In the genomic region with DNA sequence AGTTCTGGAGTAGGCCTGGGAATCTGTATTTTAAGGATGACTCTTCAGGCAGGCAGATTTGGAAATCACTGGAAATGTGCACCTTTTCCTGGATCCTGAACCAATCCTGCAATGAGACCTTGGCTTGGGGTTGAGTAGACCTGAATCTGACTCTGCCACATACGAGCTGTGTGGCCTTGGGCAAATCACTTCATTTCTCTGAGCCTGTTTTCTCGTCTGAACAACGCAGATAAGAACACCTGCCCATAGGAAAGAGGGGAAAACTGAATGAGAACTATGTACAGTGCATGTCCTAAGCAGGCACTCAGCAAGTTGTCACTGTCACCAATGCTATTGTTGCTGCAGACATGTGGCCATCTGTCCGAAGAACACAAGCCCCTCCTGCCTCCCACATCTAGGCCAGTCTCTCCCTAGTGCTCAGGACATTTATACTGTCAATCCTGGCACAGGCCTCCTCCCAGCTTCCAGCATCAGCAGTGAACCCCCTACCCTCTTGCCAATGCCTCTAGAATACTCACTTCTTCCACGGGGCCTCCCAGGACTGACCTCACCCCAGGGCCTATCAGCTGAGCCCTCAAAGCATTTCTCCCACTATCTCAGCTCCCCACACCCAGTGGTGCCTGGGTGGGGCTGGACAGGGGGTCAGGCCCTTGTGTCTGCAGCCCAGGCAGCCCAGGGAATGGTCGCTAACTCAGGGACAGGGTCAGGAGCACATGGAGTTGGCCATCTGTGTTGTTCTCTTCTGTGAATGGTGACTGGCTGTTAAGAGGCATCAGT, we compare ENCODE assay signal across 28 cellular contexts.
"Had no signal": no experiment of that assay in that cellular context is flagged by ENCODE, and none has a peak within 500 bp of the region (broad histone marks: within the 10 kb centered on the region; RNA-seq: fewer than 3 reads in every experiment).

No MANE protein-coding gene starts in this region.

- H3K36me3 Mint-ChIP-seq: activated CD4-positive, alpha-beta memory T cell treated with anti-CD3 and anti-CD28 coated beads for 36 hours; activated naive CD8-positive, alpha-beta T cell; brain; T-cell had no signal

- H3K27ac ChIP-seq: cardiac muscle cell, SJSA1 had no signal

- ATAC-seq: activated T-cell treated with anti-CD3 and anti-CD28 coated beads, Interleukin-2, amount 50 U/mL, for 4 hours; PC-3; T-cell had no signal

- H3K4me1 Mint-ChIP-seq: activated CD4-positive, alpha-beta T cell treated with anti-CD3 and anti-CD28 coated beads, Interleukin-2, amount 10 ng/mL, durations not matched to agents 7 days and 5 days; T-cell had no signal

- FAIRE-seq: astrocyte, RCC 7860, TTC549 had no signal

- H3K4me3 ChIP-seq: cardiac muscle cell, SJSA1 had no signal

- DNase-seq: activated CD4-positive, alpha-beta memory T cell treated with anti-CD3 and anti-CD28 coated beads for 36 hours; activated CD4-positive, alpha-beta T cell treated with anti-CD3 and anti-CD28 coated beads, Interleukin-2, amount 10 ng/mL, durations not matched to agents 7 days and 5 days; activated CD4-positive, CD25-positive, alpha-beta regulatory T cell; activated CD8-positive, alpha-beta memory T cell treated with anti-CD3 and anti-CD28 coated beads for 24 hours; activated gamma-delta T cell; activated naive CD4-positive, alpha-beta T cell treated with anti-CD3 and anti-CD28 coated beads for 36 hours; activated T-cell treated with anti-CD3 and anti-CD28 coated beads, Interleukin-2, amount 50 U/mL, for 4 hours; amygdala; Kasumi-1; KBM-7; NCI-H1105 treated with DMSO at 0.1 percent for 48 hours; NCI-H146; NCI-H187 treated with DMSO at 0.1 percent for 48 hours; NCI-H2171 treated with DMSO at 0.1 percent for 48 hours; NCI-H226; NCI-H526 treated with DMSO at 0.1 percent for 48 hours; PC-3; SHP77; T-cell; T-helper 2 cell; T1000 had no signal

- H3K4me3 Mint-ChIP-seq: activated CD4-positive, alpha-beta memory T cell treated with anti-CD3 and anti-CD28 coated beads for 36 hours; activated CD4-positive, alpha-beta T cell treated with anti-CD3 and anti-CD28 coated beads, Interleukin-2, amount 10 ng/mL, durations not matched to agents 7 days and 5 days; activated naive CD4-positive, alpha-beta T cell treated with anti-CD3 and anti-CD28 coated beads for 36 hours; activated naive CD8-positive, alpha-beta T cell; activated T-cell treated with anti-CD3 and anti-CD28 coated beads, Interleukin-2, amount 50 U/mL, for 4 hours; brain; T-cell had no signal

- H3K36me3 ChIP-seq: cardiac muscle cell, SJSA1 had no signal

- H3K9me3 Mint-ChIP-seq: activated CD4-positive, alpha-beta memory T cell treated with anti-CD3 and anti-CD28 coated beads for 36 hours; activated CD4-positive, alpha-beta T cell treated with anti-CD3 and anti-CD28 coated beads, Interleukin-2, amount 10 ng/mL, durations not matched to agents 7 days and 5 days; activated naive CD4-positive, alpha-beta T cell treated with anti-CD3 and anti-CD28 coated beads for 36 hours; activated T-cell treated with anti-CD3 and anti-CD28 coated beads, Interleukin-2, amount 50 U/mL, for 4 hours; T-cell had no signal

- H3K27ac Mint-ChIP-seq: activated CD4-positive, alpha-beta memory T cell treated with anti-CD3 and anti-CD28 coated beads for 36 hours; activated CD4-positive, alpha-beta T cell treated with anti-CD3 and anti-CD28 coated beads, Interleukin-2, amount 10 ng/mL, durations not matched to agents 7 days and 5 days; activated naive CD4-positive, alpha-beta T cell treated with anti-CD3 and anti-CD28 coated beads for 36 hours; activated naive CD8-positive, alpha-beta T cell; T-cell had no signal
